11 cellular contexts compared by ENCODE assay signal in genomic region chrX:109632906-109633504, GRCh38. TPM values are rescaled to one million over a fixed set of nuclear protein-coding genes. Genes with fewer than 3 reads are reported as not detected.
DNase-seq lines count a peak whose midpoint lies in the region; ATAC-seq, FAIRE-seq and TF ChIP-seq lines count a peak whose summit lies in the region.
"Had no signal": no experiment of that assay in that cellular context is flagged by ENCODE, and none has a peak within 500 bp of the region (broad histone marks: within the 10 kb centered on the region; RNA-seq: fewer than 3 reads in every experiment).

No MANE protein-coding gene starts in this region.

- peaks cover 7% of the 10 kb centered on the region for H3K4me1 Mint-ChIP-seq in activated T-helper 2 cell treated with anti-CD3 and anti-CD28 coated beads, Interferon-gamma antibody, Interleukin-2, Interleukin-4, amounts not matched to agents 10 μg/mL and 5 μg/mL and 100 μg/mL, durations not matched to agents 14 hours and 24 hours and 36 hours (ENCODE audit: low read depth)
- H3K4me1 Mint-ChIP-seq in activated naive CD8-positive, alpha-beta T cell treated with anti-CD3 and anti-CD28 coated beads for 36 hours: no peaks in the 10 kb centered on the region

- intact Hi-C loops in A673 (cut with micrococcal nuclease; ENCODE audit: unreplicated experiment): loop anchor here (1.0 to 10.0 kb wide), 2 partner anchors 148 to 938 kb away; no protein-coding TSS in a partner anchor
- intact Hi-C loops in activated T-helper 2 cell treated with anti-CD3 and anti-CD28 coated beads, Interferon-gamma antibody, Interleukin-2, Interleukin-4, amounts not matched to agents 10 μg/mL and 5 μg/mL and 100 μg/mL, durations not matched to agents 14 hours and 24 hours and 36 hours (cut with micrococcal nuclease): loop anchor here (5.0 kb wide), 1 partner anchor 146 kb away; no protein-coding TSS in a partner anchor
- intact Hi-C loops in left ventricle myocardium superior (cut with micrococcal nuclease): loop anchor here (5.0 kb wide), 1 partner anchor 146 kb away; no protein-coding TSS in a partner anchor

- POLR2A ChIA-PET in A673 (lab: Charles Lee; ENCODE audit: low non-redundant PET): no interaction called here

- no peak overlapping the region for H3K27ac ChIP-seq in A673 (ENCODE audit: low read depth, low read length, poor library complexity, severe bottlenecking)
- no peak overlapping the region for H3K27ac ChIP-seq in effector memory CD4-positive, alpha-beta T cell (ENCODE audit: insufficient read depth, low read length, poor library complexity, severe bottlenecking)

- TF ChIP-seq CTCF in A673 (conservative IDR thresholded peaks at IDR 0.05; ENCODE audit: low read depth, low read length): peak; percentile 65
- 0 out of 2 replicates have a peak, but pooled peaks have one; percentile 26 for TF ChIP-seq CTCF in GM12875 (IDR thresholded peaks at IDR 0.05; ENCODE audit: borderline replicate concordance, insufficient read depth, low read depth, low read length)

- ATAC-seq in left ventricle myocardium superior: no peak

- no peaks in the 10 kb centered on the region for H3K36me3 ChIP-seq in A673 (ENCODE audit: insufficient read depth, low read length, poor library complexity, severe bottlenecking)
- no peaks in the 10 kb centered on the region for H3K36me3 ChIP-seq in effector memory CD4-positive, alpha-beta T cell (ENCODE audit: control insufficient read depth, insufficient read depth, low read length)

- H3K27me3 Mint-ChIP-seq in activated T-helper 2 cell treated with anti-CD3 and anti-CD28 coated beads, Interferon-gamma antibody, Interleukin-2, Interleukin-4, amounts not matched to agents 10 μg/mL and 5 μg/mL and 100 μg/mL, durations not matched to agents 14 hours and 24 hours and 36 hours (ENCODE audit: low read depth): no peaks in the 10 kb centered on the region
- H3K27me3 Mint-ChIP-seq in activated naive CD8-positive, alpha-beta T cell treated with anti-CD3 and anti-CD28 coated beads for 36 hours: no peaks in the 10 kb centered on the region

- BruUV-seq in A673 (replicated peaks; lab: Mats Ljungman, UMichigan): no TSS peak

- H3K4me3 ChIP-seq in A673 (ENCODE audit: low read depth, low read length, poor library complexity, severe bottlenecking) (no peak overlapping the region), GM12875 (ENCODE audit: low read depth, low read length) (no peak overlapping the region)
- no peak overlapping the region for H3K4me3 ChIP-seq in effector memory CD4-positive, alpha-beta T cell (ENCODE audit: insufficient read depth, low read depth, low read length, poor library complexity, severe bottlenecking)

- no peaks in the 10 kb centered on the region for H3K27me3 ChIP-seq in A673 (replicated peaks; ENCODE audit: insufficient read depth, low read depth, low read length, poor library complexity)
- H3K27me3 ChIP-seq in effector memory CD4-positive, alpha-beta T cell (replicated peaks; ENCODE audit: control insufficient read depth, insufficient read depth, low read length, poor library complexity, severe bottlenecking): no peaks in the 10 kb centered on the region

- peaks cover 1% of the 10 kb centered on the region for H3K9me3 Mint-ChIP-seq in activated T-helper 2 cell treated with anti-CD3 and anti-CD28 coated beads, Interferon-gamma antibody, Interleukin-2, Interleukin-4, amounts not matched to agents 10 μg/mL and 5 μg/mL and 100 μg/mL, durations not matched to agents 14 hours and 24 hours and 36 hours
- H3K9me3 Mint-ChIP-seq in activated naive CD8-positive, alpha-beta T cell treated with anti-CD3 and anti-CD28 coated beads for 36 hours: no peaks in the 10 kb centered on the region

- no peak overlapping the region for H3K27ac Mint-ChIP-seq in activated T-helper 2 cell treated with anti-CD3 and anti-CD28 coated beads, Interferon-gamma antibody, Interleukin-2, Interleukin-4, amounts not matched to agents 10 μg/mL and 5 μg/mL and 100 μg/mL, durations not matched to agents 14 hours and 24 hours and 36 hours
- H3K27ac Mint-ChIP-seq in activated naive CD8-positive, alpha-beta T cell treated with anti-CD3 and anti-CD28 coated beads for 36 hours: no peak overlapping the region

- peaks cover 10% of the 10 kb centered on the region for H3K36me3 Mint-ChIP-seq in activated T-helper 2 cell treated with anti-CD3 and anti-CD28 coated beads, Interferon-gamma antibody, Interleukin-2, Interleukin-4, amounts not matched to agents 10 μg/mL and 5 μg/mL and 100 μg/mL, durations not matched to agents 14 hours and 24 hours and 36 hours (ENCODE audit: low read depth)
- H3K36me3 Mint-ChIP-seq in activated naive CD8-positive, alpha-beta T cell treated with anti-CD3 and anti-CD28 coated beads for 36 hours: peaks cover 3% of the 10 kb centered on the region

- no peaks in the 10 kb centered on the region for H3K4me1 ChIP-seq in A673 (ENCODE audit: insufficient read depth, low read length, poor library complexity, severe bottlenecking)
- no peaks in the 10 kb centered on the region for H3K4me1 ChIP-seq in effector memory CD4-positive, alpha-beta T cell (ENCODE audit: control insufficient read depth, insufficient read depth, low read length, poor library complexity, severe bottlenecking)

- H3K4me3 Mint-ChIP-seq in activated T-helper 2 cell treated with anti-CD3 and anti-CD28 coated beads, Interferon-gamma antibody, Interleukin-2, Interleukin-4, amounts not matched to agents 10 μg/mL and 5 μg/mL and 100 μg/mL, durations not matched to agents 14 hours and 24 hours and 36 hours (ENCODE audit: low read depth): no peak overlapping the region
- no peak overlapping the region for H3K4me3 Mint-ChIP-seq in activated naive CD8-positive, alpha-beta T cell treated with anti-CD3 and anti-CD28 coated beads for 36 hours

- no peaks in the 10 kb centered on the region for H3K9me3 ChIP-seq in A673 (ENCODE audit: low read depth, low read length, poor library complexity, severe bottlenecking)
- no peaks in the 10 kb centered on the region for H3K9me3 ChIP-seq in effector memory CD4-positive, alpha-beta T cell (ENCODE audit: control insufficient read depth, low read length)

- CTCF ChIA-PET in A673 (lab: Charles Lee): interaction anchor here (0.9 kb wide), 1 partner anchor 258 kb away, joined by 3 read pairs; no protein-coding TSS in a partner anchor

- peak; percentile 77 for FAIRE-seq in TTC549 (lab: Jason Lieb, UNC)
- FAIRE-seq: GM18507 had no signal

- DNase-seq in A673 (ENCODE audit: low spot score) (peak; percentile 48), iPS-NIHi11 (ENCODE audit: low spot score) (peak; percentile 47), left ventricle myocardium superior (no peak)
- DNase-seq in effector memory CD4-positive, alpha-beta T cell: no peak
- no peak for DNase-seq in activated T-helper 2 cell treated with anti-CD3 and anti-CD28 coated beads, Interferon-gamma antibody, Interleukin-2, Interleukin-4, amounts not matched to agents 10 μg/mL and 5 μg/mL and 100 μg/mL, durations not matched to agents 14 hours and 24 hours and 36 hours (ENCODE audit: low spot score)
- DNase-seq in activated naive CD8-positive, alpha-beta T cell treated with anti-CD3 and anti-CD28 coated beads for 36 hours: no peak
- DNase-seq: activated naive CD4-positive, alpha-beta T cell treated with Interleukin-2 at 50 U/mL for 16 hours; NCI-H1048 had no signal

RNA-seq across cellular contexts. Expression of gene KCNE5, which starts 8.0 kb away (rescaled TPM):
- total RNA-seq in A673 (2021): 0.20 and 0.26 TPM in 2 replicates
- 0.87 and 0.98 TPM in 2 replicates for total RNA-seq in activated T-helper 2 cell treated with anti-CD3 and anti-CD28 coated beads, Interferon-gamma antibody, Interleukin-2, Interleukin-4, amounts not matched to agents 10 μg/mL and 5 μg/mL and 100 μg/mL, durations not matched to agents 14 hours and 24 hours and 36 hours
- total RNA-seq in activated naive CD8-positive, alpha-beta T cell treated with anti-CD3 and anti-CD28 coated beads for 36 hours: under 1 TPM; 0.14 to 0.42 TPM
- total RNA-seq in left ventricle myocardium superior: not detected

Comparison
In these comparisons a context has a peak if more than half of its experiments do, and no peak if none do; other contexts are left out.
1. DNase-seq: peak in A673 (single experiment) and iPS-NIHi11 (single experiment); none in effector memory CD4-positive, alpha-beta T cell (0 of 3), activated T-helper 2 cell treated with anti-CD3 and anti-CD28 coated beads, Interferon-gamma antibody, Interleukin-2, Interleukin-4, amounts not matched to agents 10 μg/mL and 5 μg/mL and 100 μg/mL, durations not matched to agents 14 hours and 24 hours and 36 hours (single experiment), activated naive CD8-positive, alpha-beta T cell treated with anti-CD3 and anti-CD28 coated beads for 36 hours (single experiment) and left ventricle myocardium superior (single experiment).